In genomic region chr12:52266514-52266913, GRCh38 we compare ENCODE assay signal across 22 cellular contexts. TPM values are rescaled to one million over a fixed set of nuclear protein-coding genes. Genes with fewer than 3 reads are reported as not detected.
"Had no signal": no experiment of that assay in that cellular context is flagged by ENCODE, and none has a peak within 500 bp of the region (broad histone marks: within the 10 kb centered on the region; RNA-seq: fewer than 3 reads in every experiment).

No MANE protein-coding gene starts in this region.

- H3K27ac ChIP-seq: brain microvascular endothelial cell, esophagus squamous epithelium, skin epidermis, suprapubic skin had no signal

- H3K9me3 ChIP-seq: esophagus squamous epithelium, suprapubic skin had no signal

- ATAC-seq: activated CD8-positive, alpha-beta T cell treated with anti-CD3 and anti-CD28 coated beads for 36 hours; activated T-cell treated with anti-CD3 and anti-CD28 coated beads, Interleukin-2, amount 50 U/mL, for 4 hours; naive thymus-derived CD8-positive, alpha-beta T cell; WTC11 had no signal

- DNase-seq: activated CD4-positive, alpha-beta T cell treated with anti-CD3 and anti-CD28 coated beads for 4 hours; activated CD8-positive, alpha-beta T cell treated with anti-CD3 and anti-CD28 coated beads for 36 hours; activated gamma-delta T cell; activated naive CD8-positive, alpha-beta T cell treated with anti-CD3 and anti-CD28 coated beads for 36 hours; activated T-cell treated with anti-CD3 and anti-CD28 coated beads, Interleukin-2, amount 50 U/mL, for 4 hours; brain microvascular endothelial cell; effector CD8-positive, alpha-beta T cell; esophagus squamous epithelium; hippocampal formation; kidney glomerular epithelial cell; mesenchymal stem cell; stimulated activated CD4-positive, alpha-beta T cell treated with anti-CD3 and anti-CD28 coated beads, Interleukin-4, amount 100 ng/mL, for 4 hours; trophoblast cell had no signal

- H3K4me1 ChIP-seq: esophagus squamous epithelium had no signal

- H3K36me3 ChIP-seq: brain microvascular endothelial cell, esophagus squamous epithelium, suprapubic skin had no signal

- H3K4me3 ChIP-seq: esophagus squamous epithelium, skin epidermis, suprapubic skin had no signal

RNA-seq across cellular contexts. Expression of gene KRT86, which starts 7.9 kb away (rescaled TPM):
- total RNA-seq: activated CD8-positive, alpha-beta T cell treated with anti-CD3 and anti-CD28 coated beads for 36 hours; activated naive CD8-positive, alpha-beta T cell treated with anti-CD3 and anti-CD28 coated beads for 36 hours; activated T-cell treated with anti-CD3 and anti-CD28 coated beads, Interleukin-2, amount 50 U/mL, for 4 hours; endothelial cell of umbilical vein; esophagus squamous epithelium; glomerular endothelial cell; naive thymus-derived CD8-positive, alpha-beta T cell had no signal

RNA-seq across cellular contexts. Expression of gene KRT81, which starts 24.8 kb away (rescaled TPM):
- total RNA-seq: activated CD8-positive, alpha-beta T cell treated with anti-CD3 and anti-CD28 coated beads for 36 hours; activated naive CD8-positive, alpha-beta T cell treated with anti-CD3 and anti-CD28 coated beads for 36 hours; endothelial cell of umbilical vein; esophagus squamous epithelium; fibroblast of villous mesenchyme; glomerular endothelial cell; liver; naive thymus-derived CD8-positive, alpha-beta T cell had no signal

RNA-seq across cellular contexts. Expression of gene KRT7, which starts 33.5 kb away (rescaled TPM):
- total RNA-seq: naive thymus-derived CD8-positive, alpha-beta T cell had no signal

RNA-seq across cellular contexts. Expression of gene KRT83, which starts 54.7 kb away (rescaled TPM):
- total RNA-seq: activated CD8-positive, alpha-beta T cell treated with anti-CD3 and anti-CD28 coated beads for 36 hours; activated naive CD8-positive, alpha-beta T cell treated with anti-CD3 and anti-CD28 coated beads for 36 hours; activated T-cell treated with anti-CD3 and anti-CD28 coated beads, Interleukin-2, amount 50 U/mL, for 4 hours; endothelial cell of umbilical vein; esophagus squamous epithelium; fibroblast of villous mesenchyme; glomerular endothelial cell; liver; mucosa of gallbladder; naive thymus-derived CD8-positive, alpha-beta T cell; WTC11 had no signal
